ENCODE assay signal across 8 cellular contexts in the genomic region with DNA sequence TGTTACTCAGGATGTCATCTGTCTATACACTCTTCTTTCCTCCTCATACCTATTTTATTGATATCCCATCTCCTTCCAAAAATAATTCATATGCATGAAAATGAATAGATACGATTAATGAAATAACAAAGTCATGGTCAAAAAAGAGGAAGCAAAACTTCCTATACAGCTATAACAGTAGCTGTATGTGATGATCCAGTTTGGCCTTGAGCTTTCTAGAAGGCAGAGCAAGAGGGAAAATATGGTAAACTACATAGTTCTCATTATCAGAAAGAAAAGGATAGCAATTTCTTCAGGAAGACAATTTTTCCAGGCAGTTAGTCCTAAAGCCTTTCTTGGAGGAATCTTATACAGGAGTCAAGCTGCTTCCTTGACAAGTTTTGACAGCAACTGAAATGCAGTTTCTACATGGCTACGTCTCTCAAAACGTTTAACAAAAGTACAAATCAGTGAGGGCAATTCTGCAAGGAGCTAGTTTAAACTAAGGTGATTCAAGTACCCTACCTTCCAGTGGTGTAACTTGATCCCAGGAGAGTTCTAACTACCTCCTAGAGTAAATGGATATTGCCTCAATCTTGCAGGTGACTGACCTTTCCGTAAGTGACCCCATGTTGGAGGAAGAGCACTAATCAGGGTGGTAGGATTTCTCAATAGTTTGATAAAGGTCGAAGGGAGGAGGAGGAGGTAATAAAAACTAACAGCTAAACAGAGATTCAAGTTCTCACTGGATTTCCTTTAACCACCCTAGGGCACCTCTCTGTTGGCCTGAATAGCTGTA. TPM values are rescaled to one million over a fixed set of nuclear protein-coding genes. Genes with fewer than 3 reads are reported as not detected.
DNase-seq lines count a peak whose midpoint lies in the region; ATAC-seq and TF ChIP-seq lines count a peak whose summit lies in the region.

No MANE protein-coding gene starts in this region.

- intact Hi-C loops in dorsolateral prefrontal cortex (cut with DNase I): no loop called here
- intact Hi-C loops in body of pancreas (cut with DNase I): no loop called here
- intact Hi-C loops in psoas muscle (cut with DNase I): loop anchor here in 1 of 2 donors (5.0 kb wide), 1 partner anchor 100 kb away; no protein-coding TSS in a partner anchor

- H3K27me3 ChIP-seq in neural cell (ENCODE audit: insufficient read depth, low read depth, low read length): no peaks in the 10 kb centered on the region
- no peaks in the 10 kb centered on the region for H3K27me3 ChIP-seq in dorsolateral prefrontal cortex
- H3K27me3 ChIP-seq in body of pancreas: no peaks in the 10 kb centered on the region
- no peaks in the 10 kb centered on the region for H3K27me3 ChIP-seq in psoas muscle (ENCODE audit: insufficient read depth in 3 of 3, low read length in 2 of 3)

- no peaks in the 10 kb centered on the region for H3K9me3 ChIP-seq in ES-I3 (ENCODE audit: control insufficient read depth, insufficient read depth, low read length)
- no peaks in the 10 kb centered on the region for H3K9me3 ChIP-seq in neural cell (ENCODE audit: low read length)
- no peaks in the 10 kb centered on the region for H3K9me3 ChIP-seq in body of pancreas
- no peaks in the 10 kb centered on the region for H3K9me3 ChIP-seq in psoas muscle

- TF ChIP-seq CTCF in cardiac fibroblast (IDR thresholded peaks at IDR 0.05; ENCODE audit: low read depth, low read length): no peak
- no peak for TF ChIP-seq CTCF in neural cell (IDR thresholded peaks at IDR 0.05; ENCODE audit: poor library complexity, severe bottlenecking)
- no peak for TF ChIP-seq CTCF in dorsolateral prefrontal cortex (IDR thresholded peaks at IDR 0.05 in 54 of 56, conservative IDR thresholded peaks at IDR 0.05 in 2 of 56; ENCODE audit: low read depth in 1 of 56, partially characterized antibody in 56 of 56)
- no peak for TF ChIP-seq CTCF in body of pancreas (IDR thresholded peaks at IDR 0.05)
- no peak for TF ChIP-seq CTCF in psoas muscle (IDR thresholded peaks at IDR 0.05)

- no peaks in the 10 kb centered on the region for H3F3A ChIP-seq in neural cell (ENCODE audit: insufficient read depth, low read length, poor library complexity, severe bottlenecking)

- TF ChIP-seq RAD21 in neural cell (conservative IDR thresholded peaks at IDR 0.05): no peak

- H3K4me1 ChIP-seq in ES-I3 (ENCODE audit: insufficient read depth, low read length) (peaks cover 5% of the 10 kb centered on the region; the same call in 1 of the 2 replicates), body of pancreas (peaks cover 20% of the 10 kb centered on the region), psoas muscle (no peaks in the 10 kb centered on the region)

- ATAC-seq in body of pancreas: no peak
- no peak for ATAC-seq in HG03354 (IDR thresholded peaks at IDR 0.05; ENCODE audit: poor library complexity, severe bottlenecking, unreplicated experiment)
- no peak for ATAC-seq in psoas muscle

- H2AFZ ChIP-seq in neural cell (ENCODE audit: low read depth, low read length): no peak overlapping the region

- no peak for TF ChIP-seq POLR2A in body of pancreas (IDR thresholded peaks at IDR 0.05)

- H3K79me2 ChIP-seq in neural cell (replicated peaks; ENCODE audit: insufficient read depth, low read length): no peaks in the 10 kb centered on the region

- H3K4me2 ChIP-seq in neural cell (ENCODE audit: low read length): no peak overlapping the region

- H4K20me1 ChIP-seq in neural cell (ENCODE audit: insufficient read depth): no peaks in the 10 kb centered on the region

- DNase-seq in NAMALWA (ENCODE audit: low spot score) (peak; percentile 48), cardiac fibroblast (ENCODE audit: low read depth in 2 of 2) (no peak), dorsolateral prefrontal cortex (no peak), body of pancreas (no peak), psoas muscle (no peak)

- peak overlapping the region; percentile 77 to 80 for H3K4me3 ChIP-seq in cardiac fibroblast (replicated peaks in 1 of 2; ENCODE audit: low read depth in 2 of 2, low read length in 2 of 2)
- H3K4me3 ChIP-seq in neural cell (ENCODE audit: low read length): peak overlapping the region; percentile 71
- peak overlapping the region in 14 of 59 donors; percentile 72 to 86 (median 78) for H3K4me3 ChIP-seq in dorsolateral prefrontal cortex
- no peak overlapping the region for H3K4me3 ChIP-seq in body of pancreas
- H3K4me3 ChIP-seq in psoas muscle: no peak overlapping the region

- no peak for TF ChIP-seq EP300 in neural cell (conservative IDR thresholded peaks at IDR 0.05; ENCODE audit: poor library complexity, severe bottlenecking)

- H3K27ac ChIP-seq in neural cell (ENCODE audit: low read length) (no peak overlapping the region), dorsolateral prefrontal cortex (no peak overlapping the region), body of pancreas (no peak overlapping the region), psoas muscle (no peak overlapping the region)

- peak overlapping the region; percentile 98 for H3K9ac ChIP-seq in ES-I3 (ENCODE audit: low read depth, low read length)
- no peak overlapping the region for H3K9ac ChIP-seq in neural cell (ENCODE audit: low read length)

- H3K36me3 ChIP-seq in ES-I3 (ENCODE audit: insufficient read depth, low read length) (0 out of 2 replicates have a peak, but pooled peaks cover 6% of the 10 kb centered on the region), neural cell (ENCODE audit: insufficient read depth, low read length) (no peaks in the 10 kb centered on the region), body of pancreas (replicated peaks in 1 of 2; ENCODE audit: insufficient read depth in 1 of 2, low read depth in 2 of 2) (no peaks in the 10 kb centered on the region), psoas muscle (ENCODE audit: insufficient read depth in 1 of 2, low read depth in 1 of 2) (no peaks in the 10 kb centered on the region)

- 30 to 32% methylated on average over 5 of the region's 5 CpGs for WGBS in body of pancreas, 2 donors
- WGBS in psoas muscle, 3 donors: 38 to 50% (median 39%) methylated on average over 5 of the region's 5 CpGs

- H3K9me2 ChIP-seq in neural cell (ENCODE audit: insufficient read depth, low read length): no peaks in the 10 kb centered on the region

TF ChIP-seq in neural cell, 6 proteins besides CTCF, POLR2A, EP300 and RAD21:
- TF ChIP-seq, protein P1, sequence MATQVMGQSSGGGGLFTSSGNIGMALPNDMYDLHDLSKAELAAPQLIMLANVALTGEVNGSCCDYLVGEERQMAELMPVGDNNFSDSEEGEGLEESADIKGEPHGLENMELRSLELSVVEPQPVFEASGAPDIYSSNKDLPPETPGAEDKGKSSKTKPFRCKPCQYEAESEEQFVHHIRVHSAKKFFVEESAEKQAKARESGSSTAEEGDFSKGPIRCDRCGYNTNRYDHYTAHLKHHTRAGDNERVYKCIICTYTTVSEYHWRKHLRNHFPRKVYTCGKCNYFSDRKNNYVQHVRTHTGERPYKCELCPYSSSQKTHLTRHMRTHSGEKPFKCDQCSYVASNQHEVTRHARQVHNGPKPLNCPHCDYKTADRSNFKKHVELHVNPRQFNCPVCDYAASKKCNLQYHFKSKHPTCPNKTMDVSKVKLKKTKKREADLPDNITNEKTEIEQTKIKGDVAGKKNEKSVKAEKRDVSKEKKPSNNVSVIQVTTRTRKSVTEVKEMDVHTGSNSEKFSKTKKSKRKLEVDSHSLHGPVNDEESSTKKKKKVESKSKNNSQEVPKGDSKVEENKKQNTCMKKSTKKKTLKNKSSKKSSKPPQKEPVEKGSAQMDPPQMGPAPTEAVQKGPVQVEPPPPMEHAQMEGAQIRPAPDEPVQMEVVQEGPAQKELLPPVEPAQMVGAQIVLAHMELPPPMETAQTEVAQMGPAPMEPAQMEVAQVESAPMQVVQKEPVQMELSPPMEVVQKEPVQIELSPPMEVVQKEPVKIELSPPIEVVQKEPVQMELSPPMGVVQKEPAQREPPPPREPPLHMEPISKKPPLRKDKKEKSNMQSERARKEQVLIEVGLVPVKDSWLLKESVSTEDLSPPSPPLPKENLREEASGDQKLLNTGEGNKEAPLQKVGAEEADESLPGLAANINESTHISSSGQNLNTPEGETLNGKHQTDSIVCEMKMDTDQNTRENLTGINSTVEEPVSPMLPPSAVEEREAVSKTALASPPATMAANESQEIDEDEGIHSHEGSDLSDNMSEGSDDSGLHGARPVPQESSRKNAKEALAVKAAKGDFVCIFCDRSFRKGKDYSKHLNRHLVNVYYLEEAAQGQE (IDR thresholded peaks at IDR 0.05; ENCODE audit: borderline replicate concordance): peak; percentile 57
- TF ChIP-seq TAF1 (IDR thresholded peaks at IDR 0.05; ENCODE audit: low read depth): no peak
- TF ChIP-seq POLR2AphosphoS5 (IDR thresholded peaks at IDR 0.05): no peak
- no peak for TF ChIP-seq SMC3 (conservative IDR thresholded peaks at IDR 0.05; ENCODE audit: poor library complexity)
TF ChIP-seq in neural cell: peak in this region for 1.

RNA-seq across cellular contexts. Expression of a gene that starts 1.0 kb away (rescaled TPM):
- polyA plus RNA-seq in neural cell (19.9 and 21.2 TPM in 2 replicates), psoas muscle (1 to 10 TPM in 1 of 3 donors, under 1 TPM in 2; 0.15 to 2.4 (median 0.40) TPM)
- 10.7 and 10.8 TPM in 2 replicates for polyA minus RNA-seq in neural cell
- total RNA-seq in dorsolateral prefrontal cortex (10 to 100 TPM; 10.6 to 76.2 (median 27.7) TPM), body of pancreas (1 to 10 TPM in 1 of 2 donors, not detected in 1; 3.1 TPM), psoas muscle (1 to 10 TPM in 3 of 4 donors, under 1 TPM in 1; 0.71 to 1.5 (median 1.3) TPM)

RNA-seq across cellular contexts. Expression of a gene that starts 16.2 kb away (rescaled TPM):
- polyA plus RNA-seq in neural cell: 45.7 and 47.5 TPM in 2 replicates
- polyA minus RNA-seq in neural cell: 25.8 and 27.6 TPM in 2 replicates
- 100 to 1,000 TPM in 32 of 120 experiments, 10 to 100 TPM in 88; 41.6 to 215 (median 83.8) TPM for total RNA-seq in dorsolateral prefrontal cortex
- 10 to 100 TPM in 1 of 2 donors, 1 to 10 TPM in 1; 2.6 to 14.8 TPM for total RNA-seq in body of pancreas
- total RNA-seq in psoas muscle: 1 to 10 TPM; 3.9 to 7.6 (median 5.5) TPM
- polyA plus RNA-seq in psoas muscle: 1 to 10 TPM; 2.0 to 4.7 (median 2.0) TPM

RNA-seq across cellular contexts. Expression of a gene that starts 21.1 kb away (rescaled TPM):
- polyA plus RNA-seq in neural cell (3.6 and 4.0 TPM in 2 replicates), psoas muscle (1 to 10 TPM; 1.2 to 2.4 (median 1.7) TPM)
- 1.7 and 3.5 TPM in 2 replicates for polyA minus RNA-seq in neural cell
- total RNA-seq in dorsolateral prefrontal cortex (1,000 to 10,000 TPM in 1 of 120 experiments, 100 to 1,000 TPM in 119; 424 to 1,208 (median 663) TPM), body of pancreas (10 to 100 TPM in 1 of 2 donors, 1 to 10 TPM in 1; 2.9 to 25.1 TPM), psoas muscle (1 to 10 TPM; 1.3 to 2.9 (median 2.0) TPM)

RNA-seq across cellular contexts. Expression of a gene that starts 26.5 kb away (rescaled TPM):
- polyA plus RNA-seq in neural cell (37.6 and 58.5 TPM in 2 replicates), psoas muscle (10 to 100 TPM; 16.7 to 37.1 (median 26.4) TPM)
- 38.0 and 43.5 TPM in 2 replicates for polyA minus RNA-seq in neural cell
- total RNA-seq in dorsolateral prefrontal cortex (10 to 100 TPM; 35.5 to 70.3 (median 50.3) TPM), body of pancreas (10 to 100 TPM; 11.7 to 12.2 TPM), psoas muscle (10 to 100 TPM; 30.5 to 44.9 (median 33.4) TPM)

RNA-seq across cellular contexts. Expression of a gene that starts 45.4 kb away (rescaled TPM):
- polyA plus RNA-seq in neural cell: 218 and 231 TPM in 2 replicates
- polyA minus RNA-seq in neural cell: 72.8 and 73.2 TPM in 2 replicates
- total RNA-seq in dorsolateral prefrontal cortex: 10 to 100 TPM; 17.5 to 97.1 (median 51.6) TPM
- 10 to 100 TPM; 25.7 to 29.3 TPM for total RNA-seq in body of pancreas
- 1 to 10 TPM; 2.0 to 7.8 (median 4.5) TPM for total RNA-seq in psoas muscle
- 1 to 10 TPM; 1.9 to 2.6 (median 2.2) TPM for polyA plus RNA-seq in psoas muscle

Comparison
In these comparisons a context has a peak if more than half of its experiments do, and no peak if none do; other contexts are left out.
1. H3K4me3 ChIP-seq: peak in cardiac fibroblast (2 of 2) and neural cell (single experiment); none in body of pancreas (0 of 2) and psoas muscle (single experiment).
2. RNA of a gene that starts 21.1 kb away (total RNA-seq): 424 to 1,208 TPM in dorsolateral prefrontal cortex; 2.9 to 25.1 TPM in body of pancreas and 1.3 to 2.9 TPM in psoas muscle; every median in the first group is over 10 times any median in the second.